ENCODE assay signal across 9 cellular contexts in genomic region chrX:109475174-109475891, GRCh38. TPM values are rescaled to one million over a fixed set of nuclear protein-coding genes. Genes with fewer than 3 reads are reported as not detected.
DNase-seq lines count a peak whose midpoint lies in the region; ATAC-seq and TF ChIP-seq lines count a peak whose summit lies in the region.
"Had no signal": no experiment of that assay in that cellular context is flagged by ENCODE, and none has a peak within 500 bp of the region (broad histone marks: within the 10 kb centered on the region; RNA-seq: fewer than 3 reads in every experiment).

No MANE protein-coding gene starts in this region.

- H3K9me3 ChIP-seq in breast epithelium: no peaks in the 10 kb centered on the region
- H3K9me3 ChIP-seq in tibial artery: no peaks in the 10 kb centered on the region

- intact Hi-C loops in breast epithelium (cut with DNase I; ENCODE audit: low total_unique reads): no loop called here
- intact Hi-C loops in tibial artery (cut with DNase I; ENCODE audit: low total_unique reads): no loop called here

- H3K36me3 ChIP-seq in breast epithelium (no peaks in the 10 kb centered on the region), tibial artery (no peaks in the 10 kb centered on the region)

- H3K4me3 ChIP-seq in breast epithelium (peak overlapping the region in 2 of 3 donors; percentile 5 to 36), tibial artery (no peak overlapping the region)

- TF ChIP-seq CTCF in breast epithelium (IDR thresholded peaks at IDR 0.05) (peak in 2 of 3 donors; percentile 28 to 35), tibial artery (IDR thresholded peaks at IDR 0.05) (peak; percentile 27 to 38)

- H3K27me3 ChIP-seq in breast epithelium: peaks cover 0 to 83% of the 10 kb centered on the region in 2 donors
- no peaks in the 10 kb centered on the region for H3K27me3 ChIP-seq in tibial artery

- peak; percentile 44 for ATAC-seq in GM18909 (IDR thresholded peaks at IDR 0.05; ENCODE audit: poor library complexity, unreplicated experiment)
- ATAC-seq in HG03108 (IDR thresholded peaks at IDR 0.05; ENCODE audit: unreplicated experiment): no peak

- H3K4me1 ChIP-seq in breast epithelium: no peaks in the 10 kb centered on the region
- peaks cover 0 to 3% (median 0%) of the 10 kb centered on the region in 4 donors for H3K4me1 ChIP-seq in tibial artery

- no peak for TF ChIP-seq POLR2A in breast epithelium (IDR thresholded peaks at IDR 0.05)

- DNase-seq in Ammon's horn (ENCODE audit: low spot score) (peak; percentile 72), NCI-H345 treated with DMSO at 0.1 percent for 48 hours (lab: John Stamatoyannopoulos, UW; ENCODE audit: unreplicated experiment) (peak; percentile 0), breast epithelium (ENCODE audit: low spot score in 2 of 2) (peak; percentile 17 to 36), kidney glomerular epithelial cell (lab: John Stamatoyannopoulos, UW) (peak; percentile 52), tibial artery (peak in 1 of 2 donors; percentile 20), SKM-1 (lab: John Stamatoyannopoulos, UW; ENCODE audit: unreplicated experiment) (no peak)

- H3K27ac ChIP-seq in breast epithelium (no peak overlapping the region), tibial artery (no peak overlapping the region)
- H3K27ac ChIP-seq: KMS-11 had no signal

RNA-seq across cellular contexts. Expression of gene GUCY2F, which starts 6.6 kb away (rescaled TPM):
- not detected for total RNA-seq in breast epithelium

Comparison
In these comparisons a context has a peak if more than half of its experiments do, and no peak if none do; other contexts are left out.
1. H3K4me3 ChIP-seq: peak in breast epithelium (2 of 3); none in tibial artery (0 of 2).